In the genomic region with DNA sequence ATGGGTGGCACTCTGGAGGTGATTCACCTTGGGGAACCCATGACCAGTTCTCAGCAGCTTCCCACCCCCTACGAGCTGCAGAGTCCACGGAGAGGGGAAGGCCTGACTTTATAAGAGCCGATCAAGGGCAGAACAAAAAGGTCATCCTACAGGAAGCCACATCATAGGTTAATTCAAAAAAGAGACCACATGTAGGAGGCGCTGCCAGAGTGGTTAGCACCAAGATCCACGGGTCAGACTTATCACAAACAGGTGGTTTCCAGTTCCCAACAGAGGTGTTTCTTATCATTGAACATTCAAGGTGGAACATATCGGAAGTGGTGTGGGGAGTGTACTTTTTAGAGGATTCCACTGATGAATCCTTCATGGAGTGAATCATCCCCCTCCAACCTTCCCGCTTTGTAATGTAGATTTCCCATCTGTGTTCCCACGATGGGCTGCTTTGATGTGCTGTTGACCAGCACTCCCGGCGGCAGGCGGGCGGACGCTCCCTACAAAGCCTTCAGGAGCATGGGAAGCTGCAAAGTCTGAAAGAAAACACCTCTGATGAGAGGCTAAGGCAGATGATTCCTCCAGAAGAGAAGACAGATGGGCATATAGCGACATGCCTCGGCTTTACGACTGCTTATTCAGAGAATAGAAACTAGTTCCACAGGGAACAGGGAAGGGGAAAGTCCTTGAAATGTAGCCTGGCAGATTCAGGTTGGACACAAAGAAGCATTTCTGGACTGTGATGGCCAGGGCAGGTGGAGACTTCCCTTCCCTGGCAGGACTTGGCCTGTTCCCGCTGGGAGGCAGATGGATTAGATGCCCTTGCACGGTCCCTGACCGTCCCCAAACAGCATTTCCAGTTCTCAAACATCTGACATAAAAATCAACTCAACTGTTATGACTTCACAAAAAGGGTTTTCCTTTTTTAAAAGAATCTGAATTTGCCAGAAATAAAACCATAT, we compare ENCODE assay signal across 12 cellular contexts.
A peak's percentile ranks its signal among the peaks of the same experiment; 100 is the strongest.
DNase-seq lines count a peak whose midpoint lies in the region; TF ChIP-seq lines count a peak whose summit lies in the region.
"Had no signal": no experiment of that assay in that cellular context is flagged by ENCODE, and none has a peak within 500 bp of the region (broad histone marks: within the 10 kb centered on the region; RNA-seq: fewer than 3 reads in every experiment).

No MANE protein-coding gene starts in this region.

- no peak overlapping the region for H3K4me3 Mint-ChIP-seq in T-helper 2 cell treated with Interferon-gamma antibody and Interleukin-4, amounts not matched to agents 5 μg/mL and 100 μg/mL, for 36 hours
- H3K4me3 Mint-ChIP-seq: dendritic cell treated with granulocyte-macrophage colony-stimulating factor and Interleukin-4, amounts not matched to agents 40 ng/mL and 50 ng/mL, for 4 days had no signal

- DNase-seq in T-helper 2 cell treated with Interferon-gamma antibody and Interleukin-4, amounts not matched to agents 5 μg/mL and 100 μg/mL, for 36 hours (ENCODE audit: low spot score): peak; percentile 61
- DNase-seq in T-helper 2 cell (no peak), NK-92 (lab: John Stamatoyannopoulos, UW; ENCODE audit: unreplicated experiment) (peak; percentile 40), fibroblast of villous mesenchyme (ENCODE audit: low read depth) (peak; percentile 29), AG20443 (ENCODE audit: low spot score) (no peak), cortex of kidney (lab: John Stamatoyannopoulos, UW) (no peak), HCEC 1CT (no peak)
- DNase-seq in stimulated activated CD8-positive, alpha-beta memory T cell treated with anti-CD3 and anti-CD28 coated beads, Interleukin-2, amount 100 ng/mL, for 48 hours (ENCODE audit: low read depth in 2 of 2): peak; percentile 1 to 49
- DNase-seq: NCI-H187, OCI-M1, T1000 had no signal

- no peaks in the 10 kb centered on the region for H3K9me3 Mint-ChIP-seq in T-helper 2 cell treated with Interferon-gamma antibody and Interleukin-4, amounts not matched to agents 5 μg/mL and 100 μg/mL, for 36 hours
- H3K9me3 Mint-ChIP-seq: dendritic cell treated with granulocyte-macrophage colony-stimulating factor and Interleukin-4, amounts not matched to agents 40 ng/mL and 50 ng/mL, for 4 days had no signal

- H3K4me3 ChIP-seq in fibroblast of villous mesenchyme (ENCODE audit: low read depth, low read length): no peak overlapping the region

- no peaks in the 10 kb centered on the region for H3K36me3 Mint-ChIP-seq in T-helper 2 cell treated with Interferon-gamma antibody and Interleukin-4, amounts not matched to agents 5 μg/mL and 100 μg/mL, for 36 hours (ENCODE audit: low read depth)

- no peak for TF ChIP-seq CTCF in fibroblast of villous mesenchyme (IDR thresholded peaks at IDR 0.05; ENCODE audit: insufficient read depth, low read depth, low read length)

- H3K4me1 Mint-ChIP-seq in T-helper 2 cell treated with Interferon-gamma antibody and Interleukin-4, amounts not matched to agents 5 μg/mL and 100 μg/mL, for 36 hours (ENCODE audit: low read depth): peaks cover 22% of the 10 kb centered on the region

- H3K27me3 Mint-ChIP-seq in T-helper 2 cell treated with Interferon-gamma antibody and Interleukin-4, amounts not matched to agents 5 μg/mL and 100 μg/mL, for 36 hours (ENCODE audit: low read depth): no peaks in the 10 kb centered on the region

- H3K27ac Mint-ChIP-seq in T-helper 2 cell treated with Interferon-gamma antibody and Interleukin-4, amounts not matched to agents 5 μg/mL and 100 μg/mL, for 36 hours: no peak overlapping the region
- H3K27ac Mint-ChIP-seq: dendritic cell treated with granulocyte-macrophage colony-stimulating factor and Interleukin-4, amounts not matched to agents 40 ng/mL and 50 ng/mL, for 4 days had no signal

Comparison
In these comparisons a context has a peak if more than half of its experiments do, and no peak if none do; other contexts are left out.
1. DNase-seq: peak in T-helper 2 cell treated with Interferon-gamma antibody and Interleukin-4, amounts not matched to agents 5 μg/mL and 100 μg/mL, for 36 hours (single experiment), NK-92 (single experiment), fibroblast of villous mesenchyme (single experiment) and stimulated activated CD8-positive, alpha-beta memory T cell treated with anti-CD3 and anti-CD28 coated beads, Interleukin-2, amount 100 ng/mL, for 48 hours (2 of 2); none in T-helper 2 cell (0 of 5), AG20443 (single experiment), cortex of kidney (single experiment) and HCEC 1CT (single experiment).